15 cellular contexts compared by ENCODE assay signal in genomic region chr21:42673633-42674328, GRCh38. TPM values are rescaled to one million over a fixed set of nuclear protein-coding genes. Genes with fewer than 3 reads are reported as not detected.
DNase-seq lines count a peak whose midpoint lies in the region; ATAC-seq, FAIRE-seq and TF ChIP-seq lines count a peak whose summit lies in the region.
"Had no signal": no experiment of that assay in that cellular context is flagged by ENCODE, and none has a peak within 500 bp of the region (broad histone marks: within the 10 kb centered on the region; RNA-seq: fewer than 3 reads in every experiment).

No MANE protein-coding gene starts in this region.

- H4K20me1 ChIP-seq in HCT116 (ENCODE audit: insufficient read depth) (no peaks in the 10 kb centered on the region), astrocyte (ENCODE audit: insufficient read depth, low read length) (peaks cover 38% of the 10 kb centered on the region)

- peaks cover 24% of the 10 kb centered on the region for H3K27me3 Mint-ChIP-seq in astrocyte (ENCODE audit: low read depth, unreplicated experiment)
- H3K27me3 Mint-ChIP-seq in activated naive CD4-positive, alpha-beta T cell treated with anti-CD3 and anti-CD28 coated beads for 36 hours (ENCODE audit: low read depth) = no peaks in the 10 kb centered on the region
- H3K27me3 Mint-ChIP-seq in activated T-cell treated with anti-CD3 and anti-CD28 coated beads, Interleukin-2, amount 50 U/mL, for 24 hours = no peaks in the 10 kb centered on the region

- intact Hi-C loops in HCT116 (cut with micrococcal nuclease) = no loop called here
- intact Hi-C loops in activated naive CD4-positive, alpha-beta T cell treated with anti-CD3 and anti-CD28 coated beads for 36 hours (cut with micrococcal nuclease) = no loop called here

- no TSS peak for BruUV-seq in HCT116 (replicated peaks; lab: Mats Ljungman, UMichigan)

- H3K79me2 ChIP-seq in HCT116 (ENCODE audit: insufficient read depth, low read length) = 0 out of 2 replicates have a peak, but pooled peaks cover 8% of the 10 kb centered on the region
- H3K79me2 ChIP-seq in astrocyte (ENCODE audit: insufficient read depth, low read length) = no peaks in the 10 kb centered on the region

- peaks cover 26% of the 10 kb centered on the region for H3K4me1 Mint-ChIP-seq in astrocyte (ENCODE audit: low read depth, unreplicated experiment)
- peaks cover 14% of the 10 kb centered on the region for H3K4me1 Mint-ChIP-seq in activated naive CD4-positive, alpha-beta T cell treated with anti-CD3 and anti-CD28 coated beads for 36 hours (ENCODE audit: low read depth)
- peaks cover 12% of the 10 kb centered on the region for H3K4me1 Mint-ChIP-seq in activated T-cell treated with anti-CD3 and anti-CD28 coated beads, Interleukin-2, amount 50 U/mL, for 24 hours (ENCODE audit: low read depth)
- H3K4me1 Mint-ChIP-seq: memory B cell had no signal

- no peak overlapping the region for H3K9ac ChIP-seq in HCT116 (ENCODE audit: low read length)
- H3K9ac ChIP-seq in astrocyte (ENCODE audit: low read length) = no peak overlapping the region
- H3K9ac ChIP-seq in muscle layer of colon (ENCODE audit: low read length) = no peak overlapping the region
- peak overlapping the region; percentile 47 to 58 for H3K9ac ChIP-seq in stomach smooth muscle (ENCODE audit: low read length in 2 of 2)

- H3K4me3 ChIP-seq in HCT116 (replicated peaks in 1 of 2; ENCODE audit: low read depth in 1 of 2, low read length in 2 of 2) (no peak overlapping the region; a peak in 1 of 4 replicates), astrocyte (ENCODE audit: insufficient read depth, low read depth, low read length) (no peak overlapping the region), muscle layer of colon (ENCODE audit: low read depth in 1 of 2, low read length in 2 of 2) (peak overlapping the region in 1 of 2 donors; percentile 54), stomach smooth muscle (ENCODE audit: low read length in 2 of 2) (peak overlapping the region in 1 of 2 donors; percentile 76)
- H3K4me3 ChIP-seq: GM12878 had no signal

- H3K27ac Mint-ChIP-seq in astrocyte (ENCODE audit: unreplicated experiment) = no peak overlapping the region
- H3K27ac Mint-ChIP-seq in activated naive CD4-positive, alpha-beta T cell treated with anti-CD3 and anti-CD28 coated beads for 36 hours = no peak overlapping the region
- no peak overlapping the region for H3K27ac Mint-ChIP-seq in activated T-cell treated with anti-CD3 and anti-CD28 coated beads, Interleukin-2, amount 50 U/mL, for 24 hours
- H3K27ac Mint-ChIP-seq: dendritic cell treated with granulocyte-macrophage colony-stimulating factor and Interleukin-4, amounts not matched to agents 40 ng/mL and 50 ng/mL, for 4 days; memory B cell; natural killer cell had no signal

- no peaks in the 10 kb centered on the region for H3K9me3 Mint-ChIP-seq in astrocyte (ENCODE audit: unreplicated experiment)
- H3K9me3 Mint-ChIP-seq in activated naive CD4-positive, alpha-beta T cell treated with anti-CD3 and anti-CD28 coated beads for 36 hours = no peaks in the 10 kb centered on the region
- H3K9me3 Mint-ChIP-seq in activated T-cell treated with anti-CD3 and anti-CD28 coated beads, Interleukin-2, amount 50 U/mL, for 24 hours = no peaks in the 10 kb centered on the region
- H3K9me3 Mint-ChIP-seq: dendritic cell treated with granulocyte-macrophage colony-stimulating factor and Interleukin-4, amounts not matched to agents 40 ng/mL and 50 ng/mL, for 4 days; memory B cell; natural killer cell had no signal

- no peak overlapping the region for H3K4me3 Mint-ChIP-seq in astrocyte (ENCODE audit: unreplicated experiment)
- H3K4me3 Mint-ChIP-seq in activated naive CD4-positive, alpha-beta T cell treated with anti-CD3 and anti-CD28 coated beads for 36 hours = no peak overlapping the region
- H3K4me3 Mint-ChIP-seq in activated T-cell treated with anti-CD3 and anti-CD28 coated beads, Interleukin-2, amount 50 U/mL, for 24 hours = no peak overlapping the region
- H3K4me3 Mint-ChIP-seq: dendritic cell treated with granulocyte-macrophage colony-stimulating factor and Interleukin-4, amounts not matched to agents 40 ng/mL and 50 ng/mL, for 4 days; memory B cell; natural killer cell had no signal

- H3K36me3 ChIP-seq in HCT116 (ENCODE audit: control insufficient read depth in 1 of 2, insufficient read depth in 2 of 2, low read length in 2 of 2) (peaks cover 3 to 5% of the 10 kb centered on the region in 2 experiments; a peak in 2 of 4 replicates), astrocyte (ENCODE audit: insufficient read depth, low read length) (no peaks in the 10 kb centered on the region), muscle layer of colon (ENCODE audit: insufficient read depth, low read length) (peaks cover 11% of the 10 kb centered on the region), stomach smooth muscle (ENCODE audit: control insufficient read depth in 2 of 2, insufficient read depth in 2 of 2, low read length in 2 of 2) (peaks cover 3 to 9% of the 10 kb centered on the region in 2 donors)

- H3K9me3 ChIP-seq in HCT116 (ENCODE audit: control insufficient read depth in 1 of 2, insufficient read depth in 1 of 2, low read depth in 1 of 2, low read length in 2 of 2) = no peaks in the 10 kb centered on the region
- H3K9me3 ChIP-seq in astrocyte (ENCODE audit: insufficient read depth, low read depth, low read length) = no peaks in the 10 kb centered on the region
- no peaks in the 10 kb centered on the region for H3K9me3 ChIP-seq in muscle layer of colon (ENCODE audit: low read length)
- no peaks in the 10 kb centered on the region for H3K9me3 ChIP-seq in stomach smooth muscle (ENCODE audit: control insufficient read depth in 2 of 2, low read length in 2 of 2)

- TF ChIP-seq RAD21 in HCT116 (IDR thresholded peaks at IDR 0.05; ENCODE audit: low read depth) = no peak

- H3K4me2 ChIP-seq in HCT116 (ENCODE audit: low read length) (peak overlapping the region; percentile 59), astrocyte (ENCODE audit: low read length) (peak overlapping the region; percentile 48)

- DNase-seq in HCT116 (ENCODE audit: low read depth, low spot score) (no peak), astrocyte (ENCODE audit: low read depth) (no peak)
- DNase-seq in activated naive CD4-positive, alpha-beta T cell treated with anti-CD3 and anti-CD28 coated beads for 36 hours = no peak
- no peak for DNase-seq in activated T-cell treated with anti-CD3 and anti-CD28 coated beads, Interleukin-2, amount 50 U/mL, for 24 hours
- DNase-seq: activated CD4-positive, alpha-beta T cell treated with anti-CD3 and anti-CD28 coated beads, Interleukin-2, amount 50 U/mL, for 48 hours; activated gamma-delta T cell treated with Interleukin-2 at 50 U/mL for 16 hours; natural killer cell; NCI-H774; OCI-M1 had no signal

- H2AFZ ChIP-seq in HCT116 (ENCODE audit: low read depth, low read length, poor library complexity, severe bottlenecking) (no peak overlapping the region), astrocyte (ENCODE audit: low read depth, low read length) (no peak overlapping the region)

- CTCF ChIA-PET in HCT116 (lab: Charles Lee) = no interaction called here
- CTCF ChIA-PET in activated naive CD4-positive, alpha-beta T cell treated with anti-CD3 and anti-CD28 coated beads for 36 hours (lab: Charles Lee) = interaction anchor here (0.7 kb wide), 1 partner anchor 32 kb away, joined by 3 read pairs; no protein-coding TSS in a partner anchor

- H3K9me2 ChIP-seq in HCT116 (ENCODE audit: insufficient read depth) = no peaks in the 10 kb centered on the region

- ATAC-seq in HCT116 (no peak), GM18873 (IDR thresholded peaks at IDR 0.05; ENCODE audit: low FRiP score, unreplicated experiment) (no peak)
- ATAC-seq: GM12878, natural killer cell had no signal

- no peaks in the 10 kb centered on the region for H3K27me3 ChIP-seq in HCT116 (ENCODE audit: insufficient read depth, low read length)
- peaks cover 63% of the 10 kb centered on the region for H3K27me3 ChIP-seq in astrocyte (ENCODE audit: insufficient read depth, low read length)
- no peaks in the 10 kb centered on the region for H3K27me3 ChIP-seq in muscle layer of colon (ENCODE audit: control insufficient read depth in 1 of 2, insufficient read depth in 2 of 2, low read length in 2 of 2)
- H3K27me3 ChIP-seq in stomach smooth muscle (ENCODE audit: control insufficient read depth in 1 of 2, insufficient read depth in 2 of 2, low read length in 2 of 2) = no peaks in the 10 kb centered on the region

- TF ChIP-seq CTCF in HCT116 (IDR thresholded peaks at IDR 0.05 in 2 of 3, conservative IDR thresholded peaks at IDR 0.05 in 1 of 3; ENCODE audit: borderline replicate concordance in 1 of 3, insufficient read depth in 1 of 3, low read depth in 2 of 3, low read length in 2 of 3) (no peak), astrocyte (IDR thresholded peaks at IDR 0.05; ENCODE audit: insufficient read depth, low read depth, low read length) (no peak)

- no peak overlapping the region; the same call in 1 of the 2 replicates for H3K27ac ChIP-seq in HCT116 (ENCODE audit: low read depth, low read length)
- H3K27ac ChIP-seq in astrocyte (ENCODE audit: low read depth, low read length) = no peak overlapping the region
- H3K27ac ChIP-seq in muscle layer of colon (ENCODE audit: low read depth, low read length) = peak overlapping the region; percentile 36
- peak overlapping the region; percentile 75 for H3K27ac ChIP-seq in stomach smooth muscle (ENCODE audit: low read length)

- POLR2A ChIA-PET in HCT116 (lab: Charles Lee) = no interaction called here

- peaks cover 9% of the 10 kb centered on the region for H3K36me3 Mint-ChIP-seq in astrocyte (ENCODE audit: low read depth, unreplicated experiment)
- no peaks in the 10 kb centered on the region for H3K36me3 Mint-ChIP-seq in activated naive CD4-positive, alpha-beta T cell treated with anti-CD3 and anti-CD28 coated beads for 36 hours (ENCODE audit: low read depth)
- H3K36me3 Mint-ChIP-seq in activated T-cell treated with anti-CD3 and anti-CD28 coated beads, Interleukin-2, amount 50 U/mL, for 24 hours (ENCODE audit: low read depth) = no peaks in the 10 kb centered on the region
- H3K36me3 Mint-ChIP-seq: memory B cell, natural killer cell had no signal

- FAIRE-seq in astrocyte (lab: Jason Lieb, UNC) = no peak
- FAIRE-seq: GM12878 had no signal

- H3K4me1 ChIP-seq in HCT116 (ENCODE audit: control insufficient read depth in 1 of 2, insufficient read depth in 2 of 2, low read length in 2 of 2) (peaks cover 23 to 27% of the 10 kb centered on the region in 2 experiments), astrocyte (ENCODE audit: insufficient read depth, low read length) (peaks cover 34% of the 10 kb centered on the region), muscle layer of colon (ENCODE audit: insufficient read depth, low read length) (peaks cover 72% of the 10 kb centered on the region), stomach smooth muscle (ENCODE audit: control insufficient read depth, insufficient read depth, low read length) (peaks cover 29% of the 10 kb centered on the region)

- RAD21 ChIA-PET in HCT116 (lab: Charles Lee; ENCODE audit: low non-redundant PET in 1 of 2, low total read pairs in 2 of 2, uncharacterized antibody in 2 of 2, unreplicated experiment in 2 of 2) = no interaction called here

- TF ChIP-seq POLR2A in HCT116 (IDR thresholded peaks at IDR 0.05; ENCODE audit: borderline replicate concordance, extremely low read depth, insufficient read depth, insufficient read length) = no peak

RNA-seq across cellular contexts. Expression of gene PDE9A, which starts 20.4 kb away (rescaled TPM):
- total RNA-seq in HCT116 (2021; ENCODE audit: unreplicated experiment) (31.4 TPM), astrocyte (6.2 and 7.8 TPM in 2 replicates)
- polyA plus RNA-seq in HCT116 (2012) = 37.4 and 40.7 TPM in 2 replicates
- total RNA-seq in activated naive CD4-positive, alpha-beta T cell treated with anti-CD3 and anti-CD28 coated beads for 36 hours = 1 to 10 TPM; 6.3 to 7.4 TPM

Comparison
In these comparisons a context has a peak if more than half of its experiments do, and no peak if none do; other contexts are left out.
1. H3K27ac ChIP-seq: peak in muscle layer of colon (single experiment) and stomach smooth muscle (single experiment); none in HCT116 (single experiment) and astrocyte (single experiment).
2. H3K9ac ChIP-seq: peak in stomach smooth muscle (2 of 2); none in HCT116 (single experiment), astrocyte (single experiment) and muscle layer of colon (single experiment).